18 cellular contexts compared by ENCODE assay signal in genomic region chr10:61332506-61332905, GRCh38.
"Had no signal": no experiment of that assay in that cellular context is flagged by ENCODE, and none has a peak within 500 bp of the region (broad histone marks: within the 10 kb centered on the region; RNA-seq: fewer than 3 reads in every experiment).

No MANE protein-coding gene starts in this region.

- H3K4me3 Mint-ChIP-seq: activated CD4-positive, alpha-beta T cell treated with anti-CD3 and anti-CD28 coated beads, Interleukin-2, amount 10 ng/mL, durations not matched to agents 7 days and 5 days; activated naive CD8-positive, alpha-beta T cell treated with anti-CD3 and anti-CD28 coated beads, Interleukin-2, amount 10 ng/mL, durations not matched to agents 7 days and 5 days; neural progenitor cell; stimulated activated naive CD8-positive, alpha-beta T cell treated with anti-CD3 and anti-CD28 coated beads, Interleukin-15, Interleukin-2, amounts not matched to agents 100 ng/mL and 50 ng/mL, for 24 hours; T-helper 2 cell treated with Interferon-gamma antibody and Interleukin-4, amounts not matched to agents 5 μg/mL and 100 μg/mL, for 36 hours had no signal

- H3K4me1 Mint-ChIP-seq: activated CD4-positive, alpha-beta T cell treated with anti-CD3 and anti-CD28 coated beads, Interleukin-2, amount 10 ng/mL, durations not matched to agents 7 days and 5 days; activated naive CD8-positive, alpha-beta T cell treated with anti-CD3 and anti-CD28 coated beads, Interleukin-2, amount 10 ng/mL, durations not matched to agents 7 days and 5 days; neural progenitor cell had no signal

- ATAC-seq: gastrocnemius medialis, heart right ventricle, left colon had no signal

- H3K27me3 Mint-ChIP-seq: activated naive CD8-positive, alpha-beta T cell treated with anti-CD3 and anti-CD28 coated beads, Interleukin-2, amount 10 ng/mL, durations not matched to agents 7 days and 5 days; stimulated activated naive CD8-positive, alpha-beta T cell treated with anti-CD3 and anti-CD28 coated beads, Interleukin-15, Interleukin-2, amounts not matched to agents 100 ng/mL and 50 ng/mL, for 24 hours had no signal

- H3K27ac Mint-ChIP-seq: activated CD4-positive, alpha-beta T cell treated with anti-CD3 and anti-CD28 coated beads, Interleukin-2, amount 10 ng/mL, durations not matched to agents 7 days and 5 days; activated naive CD8-positive, alpha-beta T cell treated with anti-CD3 and anti-CD28 coated beads, Interleukin-2, amount 10 ng/mL, durations not matched to agents 7 days and 5 days; neural progenitor cell; stimulated activated naive CD8-positive, alpha-beta T cell treated with anti-CD3 and anti-CD28 coated beads, Interleukin-15, Interleukin-2, amounts not matched to agents 100 ng/mL and 50 ng/mL, for 24 hours; T-helper 2 cell treated with Interferon-gamma antibody and Interleukin-4, amounts not matched to agents 5 μg/mL and 100 μg/mL, for 36 hours had no signal

- H3K36me3 Mint-ChIP-seq: activated naive CD8-positive, alpha-beta T cell treated with anti-CD3 and anti-CD28 coated beads, Interleukin-2, amount 10 ng/mL, durations not matched to agents 7 days and 5 days; neural progenitor cell had no signal

- DNase-seq: activated CD4-positive, alpha-beta T cell treated with anti-CD3 and anti-CD28 coated beads, Interleukin-2, amount 10 ng/mL, durations not matched to agents 7 days and 5 days; activated CD8-positive, alpha-beta memory T cell treated with anti-CD3 and anti-CD28 coated beads, Interleukin-2, amount 50 U/mL, for 48 hours; activated naive CD8-positive, alpha-beta T cell treated with anti-CD3 and anti-CD28 coated beads, Interleukin-2, amount 10 ng/mL, durations not matched to agents 7 days and 5 days; anterior cingulate cortex; cerebellar nuclear complex; effector memory CD4-positive, alpha-beta T cell; gastrocnemius medialis; heart right ventricle; left colon; midbrain; ovary; stimulated activated CD4-positive, alpha-beta T cell treated with anti-CD3 and anti-CD28 coated beads, Interleukin-15, amount 100 ng/mL, for 24 hours; stimulated activated CD4-positive, alpha-beta T cell treated with anti-CD3 and anti-CD28 coated beads, Interleukin-4, amount 100 ng/mL, for 24 hours; testis; upper lobe of left lung had no signal
